9 cellular contexts compared by ENCODE assay signal in genomic region chr14:73935666-73936065, GRCh38. TPM values are rescaled to one million over a fixed set of nuclear protein-coding genes. Genes with fewer than 3 reads are reported as not detected.
DNase-seq lines count a peak whose midpoint lies in the region; ATAC-seq and TF ChIP-seq lines count a peak whose summit lies in the region.
"Had no signal": no experiment of that assay in that cellular context is flagged by ENCODE, and none has a peak within 500 bp of the region (broad histone marks: within the 10 kb centered on the region; RNA-seq: fewer than 3 reads in every experiment).

No MANE protein-coding gene starts in this region.

- intact Hi-C loops in CD4-positive, alpha-beta memory T cell (cut with micrococcal nuclease), result no loop called here
- intact Hi-C loops in right lobe of liver (cut with DNase I), result no loop called here

- no peaks in the 10 kb centered on the region for H3K27me3 ChIP-seq in CD4-positive, alpha-beta memory T cell (ENCODE audit: insufficient read depth, low read length)
- H3K27me3 ChIP-seq in right lobe of liver, result no peaks in the 10 kb centered on the region

- peaks cover 0 to 2% (median 0%) of the 10 kb centered on the region in 4 donors for H3K4me1 Mint-ChIP-seq in CD4-positive, alpha-beta memory T cell

- H3K36me3 Mint-ChIP-seq in CD4-positive, alpha-beta memory T cell, result peaks cover 19 to 51% of the 10 kb centered on the region in 2 donors

- H3K27me3 Mint-ChIP-seq in CD4-positive, alpha-beta memory T cell, result no peaks in the 10 kb centered on the region

- ATAC-seq in right lobe of liver (peak in 2 of 4 donors; percentile 28 to 33), HG02973 (IDR thresholded peaks at IDR 0.05; ENCODE audit: unreplicated experiment) (no peak)

- H3K4me1 ChIP-seq in CD4-positive, alpha-beta memory T cell (ENCODE audit: insufficient read depth, low read length), result no peaks in the 10 kb centered on the region
- H3K4me1 ChIP-seq in right lobe of liver, result no peaks in the 10 kb centered on the region

- DNase-seq in CD4-positive, alpha-beta memory T cell, result peak in 1 of 5 donors; percentile 6
- peak; percentile 19 for DNase-seq in HuH-7 (ENCODE audit: low spot score)
- DNase-seq in astrocyte of the hippocampus (ENCODE audit: low read depth, low spot score), result peak; percentile 9
- no peak for DNase-seq in right lobe of liver
- DNase-seq in SKM-1 treated with dmso at 0.1 percent for 144 hours (lab: John Stamatoyannopoulos, UW; ENCODE audit: unreplicated experiment), result no peak
- no peak for DNase-seq in activated effector memory CD4-positive, alpha-beta T cell treated with anti-CD3 and anti-CD28 coated beads, Interleukin-2, amount 50 U/mL, for 16 hours
- no peak for DNase-seq in ecto neural progenitor cell (ENCODE audit: low spot score)
- DNase-seq: effector CD4-positive, alpha-beta T cell had no signal

- peak overlapping the region in 4 of 7 donors; percentile 30 to 62 (median 48) for H3K27ac Mint-ChIP-seq in CD4-positive, alpha-beta memory T cell

- TF ChIP-seq POLR2A in right lobe of liver (IDR thresholded peaks at IDR 0.05), result no peak

- no peak overlapping the region for H3K27ac ChIP-seq in CD4-positive, alpha-beta memory T cell (ENCODE audit: low read depth, low read length)
- H3K27ac ChIP-seq in right lobe of liver, result no peak overlapping the region

- no peaks in the 10 kb centered on the region for H3K9me3 Mint-ChIP-seq in CD4-positive, alpha-beta memory T cell

- no peak overlapping the region for H3K4me3 ChIP-seq in CD4-positive, alpha-beta memory T cell (ENCODE audit: low read length in 2 of 2)
- no peak overlapping the region for H3K4me3 ChIP-seq in right lobe of liver

- no peak overlapping the region for H3K4me3 Mint-ChIP-seq in CD4-positive, alpha-beta memory T cell

- TF ChIP-seq CTCF in right lobe of liver (IDR thresholded peaks at IDR 0.05), result peak in 3 of 4 donors; percentile 15 to 39 (median 30)

- WGBS in right lobe of liver (ENCODE audit: insufficient coverage, low coverage, low lambda C conversion rate, missing lambda C conversion rate), result 80% methylated on average over 1 of the region's 2 CpGs

- H3K36me3 ChIP-seq in CD4-positive, alpha-beta memory T cell (ENCODE audit: insufficient read depth, low read length), result peaks cover 29% of the 10 kb centered on the region
- peaks cover 0 to 35% (median 12%) of the 10 kb centered on the region in 4 donors for H3K36me3 ChIP-seq in right lobe of liver

- CTCF ChIA-PET in CD4-positive, alpha-beta memory T cell (lab: Charles Lee; ENCODE audit: partially characterized antibody), result interaction anchor here (1.1 kb wide), 1 partner anchor 11 kb away, joined by 3 read pairs; no protein-coding TSS in a partner anchor

- H3K9me3 ChIP-seq in CD4-positive, alpha-beta memory T cell (ENCODE audit: control insufficient read depth in 1 of 2, low read length in 2 of 2), result no peaks in the 10 kb centered on the region
- H3K9me3 ChIP-seq in right lobe of liver, result no peaks in the 10 kb centered on the region

- POLR2A ChIA-PET in CD4-positive, alpha-beta memory T cell (lab: Charles Lee; ENCODE audit: partially characterized antibody), result no interaction called here

RNA-seq across cellular contexts. Expression of gene FAM161B, which starts 14.2 kb away (rescaled TPM):
- 1 to 10 TPM; 5.8 to 6.5 TPM for total RNA-seq in CD4-positive, alpha-beta memory T cell
- polyA plus RNA-seq in CD4-positive, alpha-beta memory T cell, result 1 to 10 TPM in 1 of 2 donors, under 1 TPM in 1; 0.59 to 3.9 TPM
- total RNA-seq in right lobe of liver, result 1 to 10 TPM; 1.3 to 2.3 (median 1.5) TPM

RNA-seq across cellular contexts. Expression of gene COQ6, which starts 14.4 kb away (rescaled TPM):
- total RNA-seq in CD4-positive, alpha-beta memory T cell, result 10 to 100 TPM; 38.7 to 41.1 TPM
- 10 to 100 TPM; 20.7 to 23.3 TPM for polyA plus RNA-seq in CD4-positive, alpha-beta memory T cell
- total RNA-seq in right lobe of liver, result 10 to 100 TPM; 11.6 to 60.9 (median 16.8) TPM

RNA-seq across cellular contexts. Expression of gene ZNF410, which starts 49.0 kb away (rescaled TPM):
- 10 to 100 TPM; 46.2 to 47.3 TPM for total RNA-seq in CD4-positive, alpha-beta memory T cell
- 10 to 100 TPM; 59.1 to 70.9 TPM for polyA plus RNA-seq in CD4-positive, alpha-beta memory T cell
- total RNA-seq in right lobe of liver, result 10 to 100 TPM; 14.9 to 20.8 (median 18.3) TPM

Comparison
In these comparisons a context has a peak if more than half of its experiments do, and no peak if none do; other contexts are left out.
1. DNase-seq: peak in HuH-7 (single experiment) and astrocyte of the hippocampus (single experiment); none in right lobe of liver (0 of 3), SKM-1 treated with dmso at 0.1 percent for 144 hours (single experiment), activated effector memory CD4-positive, alpha-beta T cell treated with anti-CD3 and anti-CD28 coated beads, Interleukin-2, amount 50 U/mL, for 16 hours (single experiment) and ecto neural progenitor cell (single experiment).